Comparison of ENCODE assay signal across 12 cellular contexts in the genomic region with DNA sequence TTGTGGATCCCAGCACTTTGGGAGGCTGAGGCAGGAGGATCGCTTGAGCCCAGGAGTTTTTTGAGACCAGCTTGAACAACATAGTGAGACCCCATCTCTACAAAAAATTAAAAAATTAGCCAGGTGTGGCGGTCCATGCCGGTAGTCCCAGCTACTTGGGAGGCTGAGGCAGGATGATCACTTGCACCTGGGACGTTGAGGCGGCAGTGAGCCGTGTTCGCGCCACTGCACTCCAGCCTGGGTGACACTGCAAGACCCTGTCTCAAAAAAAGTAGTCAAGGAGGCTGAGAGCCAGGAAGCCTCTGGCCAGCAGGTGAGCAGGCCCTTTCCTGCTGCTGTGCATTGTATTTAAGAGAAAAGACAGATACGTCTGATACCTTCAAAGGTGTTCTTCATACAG. TPM values are rescaled to one million over a fixed set of nuclear protein-coding genes. Genes with fewer than 3 reads are reported as not detected.
DNase-seq lines count a peak whose midpoint lies in the region; ATAC-seq, FAIRE-seq and TF ChIP-seq lines count a peak whose summit lies in the region.
"Had no signal": no experiment of that assay in that cellular context is flagged by ENCODE, and none has a peak within 500 bp of the region (broad histone marks: within the 10 kb centered on the region; RNA-seq: fewer than 3 reads in every experiment).

No MANE protein-coding gene starts in this region.

- no peak overlapping the region for H2BK5ac ChIP-seq in H9 (ENCODE audit: insufficient read length, low read length)

- no peak overlapping the region for H2BK15ac ChIP-seq in H9 (ENCODE audit: low read depth, low read length)

- TF ChIP-seq CTCF in A549 (IDR thresholded peaks at IDR 0.05) (no peak), H9 (conservative IDR thresholded peaks at IDR 0.05) (no peak), neural progenitor cell (IDR thresholded peaks at IDR 0.05) (no peak)

- H3K4me3 Mint-ChIP-seq in H9 (peak overlapping the region; percentile 26 to 76; a peak in 4 of 5 replicates), neural progenitor cell (peak overlapping the region; percentile 77)
- peak overlapping the region; percentile 62 for H3K4me3 Mint-ChIP-seq in central memory CD8-positive, alpha-beta T cell

- H3K27me3 ChIP-seq in H9 (ENCODE audit: insufficient read depth, low read length) (no peaks in the 10 kb centered on the region), neural progenitor cell (no peaks in the 10 kb centered on the region)
- H3K27me3 ChIP-seq: foreskin keratinocyte had no signal

- H3K79me2 ChIP-seq in H9 (ENCODE audit: insufficient read depth, low read length) = no peaks in the 10 kb centered on the region
- H3K79me2 ChIP-seq in neural progenitor cell (ENCODE audit: low read depth) = no peaks in the 10 kb centered on the region

- no peak overlapping the region for H3K14ac ChIP-seq in H9 (ENCODE audit: insufficient read depth, low read length)

- H3K27ac Mint-ChIP-seq in H9 (no peak overlapping the region), neural progenitor cell (no peak overlapping the region)
- H3K27ac Mint-ChIP-seq in central memory CD8-positive, alpha-beta T cell (ENCODE audit: low read depth) = peak overlapping the region; percentile 90

- no peak overlapping the region for H2BK120ac ChIP-seq in H9 (ENCODE audit: low read depth, low read length, poor library complexity, severe bottlenecking)

- H3K9me3 ChIP-seq in A549 = no peaks in the 10 kb centered on the region
- H3K9me3 ChIP-seq in H9 (ENCODE audit: control insufficient read depth, low read depth, low read length) = no peaks in the 10 kb centered on the region
- no peaks in the 10 kb centered on the region for H3K9me3 ChIP-seq in neural progenitor cell (ENCODE audit: low read depth)

- H3K27ac ChIP-seq in A549 = peak overlapping the region; percentile 97
- H3K27ac ChIP-seq in H9 (ENCODE audit: insufficient read length, low read depth, low read length) = no peak overlapping the region
- no peak overlapping the region for H3K27ac ChIP-seq in neural progenitor cell
- H3K27ac ChIP-seq: foreskin keratinocyte had no signal

- peaks cover 3% of the 10 kb centered on the region for H3K23me2 ChIP-seq in H9 (ENCODE audit: insufficient read length, low read depth, low read length, poor library complexity, severe bottlenecking)

- H3K9ac ChIP-seq in H9 (ENCODE audit: extremely low read depth, insufficient read length, low read length) (no peak overlapping the region), neural progenitor cell (no peak overlapping the region)

- no peak overlapping the region for H4K91ac ChIP-seq in H9 (ENCODE audit: insufficient read length, low read depth, low read length)

- H2AK5ac ChIP-seq in H9 (ENCODE audit: insufficient read length, low read length) = no peak overlapping the region

- no peak for TF ChIP-seq RAD21 in A549 (conservative IDR thresholded peaks at IDR 0.05 in 1 of 2, IDR thresholded peaks at IDR 0.05 in 1 of 2)

- H3K4me2 ChIP-seq in A549 (peak overlapping the region; percentile 76), H9 (ENCODE audit: insufficient read depth, insufficient read length, low read length) (no peak overlapping the region), neural progenitor cell (no peak overlapping the region)

- no peak overlapping the region for H3K4ac ChIP-seq in H9 (ENCODE audit: low read depth, low read length)

- no peak for TF ChIP-seq POLR2A in A549 (IDR thresholded peaks at IDR 0.05; ENCODE audit: low read length)

- H4K5ac ChIP-seq in H9 (ENCODE audit: insufficient read length, low read depth, low read length) = no peak overlapping the region

- 97% methylated on average over 9 of the region's 9 CpGs for WGBS in A549 (ENCODE audit: missing lambda C conversion rate)
- whole genome bisulfite sequencing in H9 (ENCODE audit: extremely low coverage, insufficient read length, low lambda C conversion rate) = no CpG with 5 or more reads among the region's 9 CpGs

- H2AFZ ChIP-seq in H9 (ENCODE audit: low read length) (no peak overlapping the region), neural progenitor cell (replicated peaks) (no peak overlapping the region)

- no peak overlapping the region for H2BK12ac ChIP-seq in H9 (ENCODE audit: insufficient read length, low read depth, low read length)

- no peaks in the 10 kb centered on the region for H3K36me3 Mint-ChIP-seq in H9 (ENCODE audit: insufficient read depth in 1 of 3, low read depth in 3 of 3)
- peaks cover 2% of the 10 kb centered on the region for H3K36me3 Mint-ChIP-seq in central memory CD8-positive, alpha-beta T cell (ENCODE audit: insufficient read depth)
- no peaks in the 10 kb centered on the region for H3K36me3 Mint-ChIP-seq in neural progenitor cell

- no peaks in the 10 kb centered on the region for H3K36me3 ChIP-seq in neural progenitor cell

- CTCF ChIA-PET in A549 (lab: Yijun Ruan, JAX) = interaction anchor here (1.4 to 2.7 kb wide), 3 partner anchors 9 to 17 kb away, joined by 3 to 10 read pairs (median 8); no protein-coding TSS in a partner anchor

- H4K20me1 ChIP-seq in H9 (ENCODE audit: control insufficient read depth, insufficient read depth, insufficient read length) = no peaks in the 10 kb centered on the region
- H4K20me1 ChIP-seq in neural progenitor cell (ENCODE audit: low read depth) = no peaks in the 10 kb centered on the region

- H3K56ac ChIP-seq in H9 (ENCODE audit: insufficient read length, low read depth, low read length) = no peak overlapping the region

- H3F3A ChIP-seq in neural progenitor cell (ENCODE audit: low read depth) = peaks cover 19% of the 10 kb centered on the region

- DNase-seq in A549 (ENCODE audit: low read depth in 1 of 2, low spot score in 1 of 2) = no peak
- no peak for DNase-seq in H9
- no peak for DNase-seq in central memory CD8-positive, alpha-beta T cell (ENCODE audit: low spot score in 2 of 2)
- DNase-seq in neural progenitor cell (ENCODE audit: low spot score) = no peak
- DNase-seq in effector CD4-positive, alpha-beta T cell = no peak
- DNase-seq in activated gamma-delta T cell (lab: John Stamatoyannopoulos, UW) = no peak
- DNase-seq in C1 segment of cervical spinal cord (lab: John Stamatoyannopoulos, UW) = no peak
- DNase-seq in NCI-H526 (lab: John Stamatoyannopoulos, UW) = no peak
- DNase-seq: GOT3, NCI-H1436 treated with DMSO at 0.1 percent for 48 hours had no signal

- POLR2A ChIA-PET in A549 (lab: Yijun Ruan, JAX) = interaction anchor here (1.2 kb wide), 1 partner anchor 8 kb away, joined by 8 read pairs; no protein-coding TSS in a partner anchor

- no peak overlapping the region for H3T11ph ChIP-seq in H9 (ENCODE audit: low read length)

- no peaks in the 10 kb centered on the region for H3K79me1 ChIP-seq in H9 (ENCODE audit: insufficient read depth, low read depth, low read length, poor library complexity, severe bottlenecking)

- TF ChIP-seq EP300 in A549 (IDR thresholded peaks at IDR 0.05) = no peak

- H2BK20ac ChIP-seq in H9 (ENCODE audit: low read depth, low read length, poor library complexity, severe bottlenecking) = no peak overlapping the region

- no peak for ATAC-seq in A549
- no peak for ATAC-seq in central memory CD8-positive, alpha-beta T cell (replicated peaks; ENCODE audit: extremely low read depth, poor library complexity, severe bottlenecking)

- H3K27me3 Mint-ChIP-seq in H9 (ENCODE audit: low read depth) = no peaks in the 10 kb centered on the region
- no peaks in the 10 kb centered on the region for H3K27me3 Mint-ChIP-seq in central memory CD8-positive, alpha-beta T cell
- peaks cover 3% of the 10 kb centered on the region for H3K27me3 Mint-ChIP-seq in neural progenitor cell (ENCODE audit: insufficient read depth, low read depth)

- H3K4me3 ChIP-seq in A549 (no peak overlapping the region), neural progenitor cell (no peak overlapping the region)
- H3K4me3 ChIP-seq: lung had no signal

- no peak overlapping the region for H4K8ac ChIP-seq in H9 (replicated peaks; ENCODE audit: insufficient read length, low read depth, low read length)

- H3K9me3 Mint-ChIP-seq in H9 (no peaks in the 10 kb centered on the region), neural progenitor cell (no peaks in the 10 kb centered on the region)
- H3K9me3 Mint-ChIP-seq in central memory CD8-positive, alpha-beta T cell = no peaks in the 10 kb centered on the region

- H3K23ac ChIP-seq in H9 (ENCODE audit: insufficient read length, low read depth, low read length) = no peak overlapping the region

- no peak for FAIRE-seq in A549 (lab: Jason Lieb, UNC)

- peaks cover 67% of the 10 kb centered on the region for H3K4me1 ChIP-seq in A549
- H3K4me1 ChIP-seq in H9 (ENCODE audit: insufficient read depth, low read length) = peaks cover 2% of the 10 kb centered on the region
- H3K4me1 ChIP-seq in neural progenitor cell = no peaks in the 10 kb centered on the region

- H3K4me1 Mint-ChIP-seq in H9 = peaks cover 17 to 18% of the 10 kb centered on the region in 2 experiments
- peaks cover 9% of the 10 kb centered on the region for H3K4me1 Mint-ChIP-seq in central memory CD8-positive, alpha-beta T cell
- H3K4me1 Mint-ChIP-seq in neural progenitor cell = peaks cover 25% of the 10 kb centered on the region

- no peak overlapping the region for H3K18ac ChIP-seq in H9 (ENCODE audit: insufficient read length, low read depth, low read length)

TF ChIP-seq in A549, 52 proteins besides CTCF, POLR2A, EP300 and RAD21:
- no peak for TF ChIP-seq NR3C1 (IDR thresholded peaks at IDR 0.05)
- peak; percentile 34; the same call in 1 of the 2 replicates for TF ChIP-seq NPAS2 (CRISPR knock-in tag; IDR thresholded peaks at IDR 0.05; ENCODE audit: borderline replicate concordance)

RNA-seq across cellular contexts. Expression of a gene that starts 11.1 kb away (rescaled TPM):
- polyA plus RNA-seq in A549 (2011; rRNA removed) (2.0 and 2.6 TPM in 2 replicates), A549 (2017; fragmentation: RNase III; extraction: RNeasy Plus Mini Kit Qiagen cat#74134 plus additional on column Dnase treatment) (6.4 to 7.9 TPM (median 7.7 TPM) in 3 replicates)
- polyA plus RNA-seq in A549 (2012; cell fraction: cytosol; rRNA removed) = 6.3 and 7.1 TPM in 2 replicates
- polyA plus RNA-seq in A549 (2012; cell fraction: nucleus; rRNA removed) = 5.4 and 6.3 TPM in 2 replicates
- polyA minus RNA-seq in A549 (2011; rRNA and poly(A)+ RNA removed) = 0.54 and 1.4 TPM in 2 replicates
- total RNA-seq in H9 (2021) (0.37 and 0.61 TPM in 2 replicates), neural progenitor cell (ENCODE audit: low replicate concordance) (0.25 TPM in 1 of 2 replicates, not detected in the other)

RNA-seq across cellular contexts. Expression of a gene that starts 19.3 kb away (rescaled TPM):
- polyA plus RNA-seq in A549 (2011; rRNA removed) (29.7 and 36.1 TPM in 2 replicates), A549 (2017; fragmentation: RNase III; extraction: RNeasy Plus Mini Kit Qiagen cat#74134 plus additional on column Dnase treatment) (12.3 to 13.2 TPM (median 12.8 TPM) in 3 replicates)
- polyA plus RNA-seq in A549 (2012; cell fraction: cytosol; rRNA removed) = 4.9 and 7.0 TPM in 2 replicates
- 4.5 and 5.3 TPM in 2 replicates for polyA plus RNA-seq in A549 (2012; cell fraction: nucleus; rRNA removed)
- 43.3 and 43.6 TPM in 2 replicates for polyA minus RNA-seq in A549 (2011; rRNA and poly(A)+ RNA removed)
- total RNA-seq in H9 (2021) (25.8 and 26.8 TPM in 2 replicates), neural progenitor cell (ENCODE audit: low replicate concordance) (24.5 and 27.7 TPM in 2 replicates)

Comparison
In these comparisons a context has a peak if more than half of its experiments do, and no peak if none do; other contexts are left out.
1. H3K27ac ChIP-seq: peak in A549 (2 of 2); none in H9 (single experiment) and neural progenitor cell (single experiment).
2. Peak in every context shown above with its lines, with median percentiles within 50 percentile points of each other: H3K4me3 Mint-ChIP-seq.